ENCODE assay signal across 1 cellular context in genomic region chr17:55158439-55158838, GRCh38.
TF ChIP-seq lines count a peak whose summit lies in the region.

No MANE protein-coding gene starts in this region.

TF ChIP-seq in endothelial cell of umbilical vein, 7 proteins besides CTCF, POLR2A, EP300 and RAD21 (continued from another document):
- TF ChIP-seq MYC (IDR thresholded peaks at IDR 0.05; ENCODE audit: low read depth, low read length) (no peak), FOS (IDR thresholded peaks at IDR 0.05; ENCODE audit: borderline replicate concordance, insufficient read depth, low read length) (peak; percentile 79)
TF ChIP-seq in endothelial cell of umbilical vein: peak in this region for 4.
